ENCODE assay signal across 1 cellular context in genomic region chr2:44167311-44167907, GRCh38.
TF ChIP-seq lines count a peak whose summit lies in the region.

No MANE protein-coding gene starts in this region.

TF ChIP-seq in HepG2, 621 proteins besides CTCF, POLR2A, EP300 and RAD21 (continued from another document and continues in another):
- TF ChIP-seq ZBTB34 (CRISPR knock-in tag; IDR thresholded peaks at IDR 0.05) (no peak), ZNF747 (CRISPR knock-in tag; IDR thresholded peaks at IDR 0.05; ENCODE audit: borderline replicate concordance) (peak; percentile 41; the same call in 1 of the 2 replicates), ISX (CRISPR knock-in tag; conservative IDR thresholded peaks at IDR 0.05) (0 out of 2 replicates have a peak, but pooled peaks have one; percentile 21), ZSCAN30 (CRISPR knock-in tag; IDR thresholded peaks at IDR 0.05) (no peak), SRY (CRISPR knock-in tag; IDR thresholded peaks at IDR 0.05) (no peak), ZNF362 (CRISPR knock-in tag; IDR thresholded peaks at IDR 0.05; ENCODE audit: borderline replicate concordance) (no peak), MLLT10 (CRISPR knock-in tag; IDR thresholded peaks at IDR 0.05) (no peak), GABPB1 (CRISPR knock-in tag; IDR thresholded peaks at IDR 0.05) (peak; percentile 91), ZNF841 (CRISPR knock-in tag; IDR thresholded peaks at IDR 0.05; ENCODE audit: borderline replicate concordance) (no peak), ZNF580 (CRISPR knock-in tag; IDR thresholded peaks at IDR 0.05; ENCODE audit: borderline replicate concordance, low read depth) (no peak), DMTF1 (CRISPR knock-in tag; IDR thresholded peaks at IDR 0.05) (no peak), ZNF678 (CRISPR knock-in tag; IDR thresholded peaks at IDR 0.05) (no peak), ZFP37 (CRISPR knock-in tag; IDR thresholded peaks at IDR 0.05; ENCODE audit: borderline replicate concordance) (no peak), CSRNP1 (CRISPR knock-in tag; IDR thresholded peaks at IDR 0.05) (no peak), ZNF674 (CRISPR knock-in tag; IDR thresholded peaks at IDR 0.05; ENCODE audit: low read depth) (no peak), ZNF761 (CRISPR knock-in tag; conservative IDR thresholded peaks at IDR 0.05) (no peak), ZNF280B (CRISPR knock-in tag; IDR thresholded peaks at IDR 0.05; ENCODE audit: borderline replicate concordance) (no peak), ZNF441 (CRISPR knock-in tag; IDR thresholded peaks at IDR 0.05; ENCODE audit: borderline replicate concordance) (no peak), ARNTL (CRISPR knock-in tag; IDR thresholded peaks at IDR 0.05) (no peak), CEBPG (CRISPR knock-in tag; IDR thresholded peaks at IDR 0.05) (0 out of 2 replicates have a peak, but pooled peaks have one; percentile 3), E2F1 (CRISPR knock-in tag; IDR thresholded peaks at IDR 0.05) (peak; percentile 62; the same call in 1 of the 2 replicates), MTF1 (CRISPR knock-in tag; IDR thresholded peaks at IDR 0.05) (no peak), ZNF276 (CRISPR knock-in tag; IDR thresholded peaks at IDR 0.05; ENCODE audit: low read depth) (no peak), BRCA1 (CRISPR knock-in tag; IDR thresholded peaks at IDR 0.05) (0 out of 2 replicates have a peak, but pooled peaks have one; percentile 26), NFYB (CRISPR knock-in tag; IDR thresholded peaks at IDR 0.05) (no peak), ZEB1 (IDR thresholded peaks at IDR 0.05; ENCODE audit: insufficient replicate concordance, low read depth) (peak; percentile 100), ZBTB10 (CRISPR knock-in tag; IDR thresholded peaks at IDR 0.05; ENCODE audit: borderline replicate concordance) (peak; percentile 85), ARNT (IDR thresholded peaks at IDR 0.05) (no peak), DMAP1 (CRISPR knock-in tag; IDR thresholded peaks at IDR 0.05) (no peak), GTF2F1 (IDR thresholded peaks at IDR 0.05; ENCODE audit: low read length) (no peak), ZNF552 (CRISPR knock-in tag; IDR thresholded peaks at IDR 0.05; ENCODE audit: borderline replicate concordance) (no peak), FOXK1 (CRISPR knock-in tag; IDR thresholded peaks at IDR 0.05; ENCODE audit: borderline replicate concordance, low read depth) (no peak), RERE (CRISPR knock-in tag; IDR thresholded peaks at IDR 0.05; ENCODE audit: low read depth) (no peak)
